Comparison of ENCODE assay signal across 1 cellular context in genomic region chr13:97239306-97239705, GRCh38.
TF ChIP-seq lines count a peak whose summit lies in the region.

No MANE protein-coding gene starts in this region.

TF ChIP-seq in IMR-90, 13 proteins besides CTCF, POLR2A, EP300 and RAD21:
- TF ChIP-seq RCOR1 (IDR thresholded peaks at IDR 0.05; ENCODE audit: insufficient replicate concordance, low read length): no peak
- peak; percentile 29; the same call in 1 of the 2 replicates for TF ChIP-seq FOS (IDR thresholded peaks at IDR 0.05; ENCODE audit: low read depth, low read length)
